In the genomic region with DNA sequence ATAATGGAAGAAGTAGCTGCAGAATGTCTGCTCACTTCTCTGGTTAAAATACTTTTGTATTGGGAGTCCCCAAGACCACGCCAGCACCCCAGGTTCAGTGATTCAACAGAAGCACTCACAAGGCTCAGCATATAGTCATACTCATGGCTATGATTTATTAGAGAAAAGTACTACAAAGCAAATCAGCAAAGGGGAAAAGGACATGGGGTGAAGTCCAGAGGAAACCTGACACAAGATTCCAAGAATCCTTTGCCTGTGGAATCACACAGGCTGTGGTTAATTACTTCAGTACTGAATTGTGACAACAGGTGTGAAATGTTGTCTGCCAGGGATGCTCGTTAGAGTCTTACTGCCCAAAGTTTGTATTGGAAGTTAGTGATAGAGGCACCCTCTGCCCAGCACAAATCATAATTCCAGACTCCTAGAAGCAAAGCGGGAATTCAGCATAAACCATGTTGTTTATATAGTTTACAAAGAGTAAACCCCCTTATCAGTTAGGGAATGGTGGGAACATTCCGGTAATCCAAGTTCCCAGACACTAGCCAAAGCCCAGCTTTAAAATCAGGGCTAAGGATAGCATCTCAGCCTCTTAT, we compare ENCODE assay signal across 21 cellular contexts.
DNase-seq lines count a peak whose midpoint lies in the region; ATAC-seq, FAIRE-seq and TF ChIP-seq lines count a peak whose summit lies in the region.
"Had no signal": no experiment of that assay in that cellular context is flagged by ENCODE, and none has a peak within 500 bp of the region (broad histone marks: within the 10 kb centered on the region; RNA-seq: fewer than 3 reads in every experiment).

No MANE protein-coding gene starts in this region.

- H3K27ac ChIP-seq in lower lobe of right lung (peak overlapping the region; percentile 33), thoracic aorta (peak overlapping the region; percentile 46 to 72)
- H3K27ac ChIP-seq: neutrophil had no signal

- H3K36me3 ChIP-seq in lower lobe of right lung (no peaks in the 10 kb centered on the region), thoracic aorta (no peaks in the 10 kb centered on the region)
- H3K36me3 ChIP-seq: neutrophil, upper lobe of left lung had no signal

- no peak for FAIRE-seq in D721Med (lab: Jason Lieb, UNC)
- FAIRE-seq: GM12891 had no signal

- no peaks in the 10 kb centered on the region for H3K9me3 ChIP-seq in lower lobe of right lung
- H3K9me3 ChIP-seq in thoracic aorta = no peaks in the 10 kb centered on the region
- H3K9me3 ChIP-seq: neutrophil, upper lobe of left lung had no signal

- ATAC-seq in Right ventricle myocardium inferior (peak; percentile 20), Right ventricle myocardium superior (ENCODE audit: poor library complexity) (no peak), lower lobe of right lung (no peak), thoracic aorta (ENCODE audit: insufficient number of reproducible peaks, low FRiP score, low read depth) (no peak), GM21381 (IDR thresholded peaks at IDR 0.05; ENCODE audit: unreplicated experiment) (no peak), HG02759 (IDR thresholded peaks at IDR 0.05; ENCODE audit: unreplicated experiment) (no peak)
- ATAC-seq: activated CD4-positive, alpha-beta T cell treated with anti-CD3 and anti-CD28 coated beads for 36 hours had no signal

- in situ Hi-C loops in astrocyte of the spinal cord (cut with HindIII; ENCODE audit: low sequenced_read_pairs) = no loop called here

- DNase-seq in Right ventricle myocardium inferior (ENCODE audit: missing footprints) (no peak), Right ventricle myocardium superior (no peak), astrocyte of the spinal cord (ENCODE audit: low read depth, low spot score) (peak; percentile 30), lower lobe of right lung (no peak), thoracic aorta (ENCODE audit: low spot score) (no peak), D721Med (ENCODE audit: insufficient read length, low spot score) (no peak)
- DNase-seq: 8988T; activated CD4-positive, alpha-beta T cell treated with anti-CD3 and anti-CD28 coated beads for 36 hours; activated CD8-positive, alpha-beta memory T cell treated with anti-CD3 and anti-CD28 coated beads, Interleukin-2, amount 50 U/mL, for 48 hours; activated naive CD4-positive, alpha-beta T cell treated with anti-CD3 and anti-CD28 coated beads for 36 hours; CD4-positive, alpha-beta memory T cell; DND-41; effector CD4-positive, alpha-beta T cell; foreskin melanocyte; NCI-H1436; SIG-M5; upper lobe of left lung had no signal

- H3K4me1 ChIP-seq in lower lobe of right lung = peaks cover 9% of the 10 kb centered on the region
- peaks cover 13 to 24% of the 10 kb centered on the region in 2 donors for H3K4me1 ChIP-seq in thoracic aorta (ENCODE audit: control insufficient read depth in 1 of 2, low read depth in 2 of 2)

- no peaks in the 10 kb centered on the region for H3K27me3 ChIP-seq in lower lobe of right lung (ENCODE audit: low read depth)
- no peaks in the 10 kb centered on the region for H3K27me3 ChIP-seq in thoracic aorta (replicated peaks; ENCODE audit: insufficient read depth)
- H3K27me3 ChIP-seq: upper lobe of left lung had no signal

- intact Hi-C loops in Right ventricle myocardium inferior (cut with DNase I) = no loop called here
- intact Hi-C loops in Right ventricle myocardium superior (cut with DNase I) = no loop called here
- intact Hi-C loops in lower lobe of right lung (cut with DNase I) = no loop called here

- TF ChIP-seq CTCF in astrocyte of the spinal cord (IDR thresholded peaks at IDR 0.05; ENCODE audit: low read depth, low read length) (no peak), lower lobe of right lung (IDR thresholded peaks at IDR 0.05) (no peak), thoracic aorta (IDR thresholded peaks at IDR 0.05) (no peak), D721Med (IDR thresholded peaks at IDR 0.05; ENCODE audit: insufficient read depth, missing control alignments) (no peak)

- no peak overlapping the region for H3K4me3 ChIP-seq in astrocyte of the spinal cord (ENCODE audit: low read depth, low read length)
- no peak overlapping the region for H3K4me3 ChIP-seq in lower lobe of right lung
- H3K4me3 ChIP-seq in thoracic aorta = no peak overlapping the region
- H3K4me3 ChIP-seq: upper lobe of left lung had no signal
